Comparison of ENCODE assay signal across 23 cellular contexts in genomic region chr9:121528642-121529041, GRCh38. TPM values are rescaled to one million over a fixed set of nuclear protein-coding genes. Genes with fewer than 3 reads are reported as not detected.
DNase-seq lines count a peak whose midpoint lies in the region; ATAC-seq and TF ChIP-seq lines count a peak whose summit lies in the region.
"Had no signal": no experiment of that assay in that cellular context is flagged by ENCODE, and none has a peak within 500 bp of the region (broad histone marks: within the 10 kb centered on the region; RNA-seq: fewer than 3 reads in every experiment).

No MANE protein-coding gene starts in this region.

- peaks cover 46% of the 10 kb centered on the region for H3K4me1 ChIP-seq in left ventricle myocardium inferior
- H3K4me1 ChIP-seq in esophagus squamous epithelium: peaks cover 5 to 29% (median 16%) of the 10 kb centered on the region in 3 donors
- H3K4me1 ChIP-seq: Peyer's patch had no signal

- no peaks in the 10 kb centered on the region for H3K27me3 ChIP-seq in left ventricle myocardium inferior (ENCODE audit: low read depth)
- no peaks in the 10 kb centered on the region for H3K27me3 ChIP-seq in esophagus squamous epithelium
- H3K27me3 ChIP-seq: Peyer's patch had no signal

- H3K4me3 ChIP-seq in left ventricle myocardium inferior: no peak overlapping the region
- H3K4me3 ChIP-seq in esophagus squamous epithelium: no peak overlapping the region
- H3K4me3 ChIP-seq: Peyer's patch had no signal

- H3K27ac ChIP-seq in left ventricle myocardium inferior (replicated peaks): peak overlapping the region; percentile 74
- peak overlapping the region in 3 of 4 donors; percentile 64 to 74 (median 65) for H3K27ac ChIP-seq in esophagus squamous epithelium
- H3K27ac ChIP-seq: C4-2B, Peyer's patch had no signal

- intact Hi-C loops in left ventricle myocardium inferior (cut with micrococcal nuclease) (no loop called here), Right ventricle myocardium inferior (cut with DNase I) (no loop called here), esophagus squamous epithelium (cut with DNase I) (no loop called here)

- no peak for TF ChIP-seq POLR2A in esophagus squamous epithelium (IDR thresholded peaks at IDR 0.05)

- H3K9me3 ChIP-seq in left ventricle myocardium inferior (replicated peaks): no peaks in the 10 kb centered on the region
- no peaks in the 10 kb centered on the region for H3K9me3 ChIP-seq in esophagus squamous epithelium
- H3K9me3 ChIP-seq: Peyer's patch had no signal

- H3K36me3 ChIP-seq in left ventricle myocardium inferior (no peaks in the 10 kb centered on the region), esophagus squamous epithelium (no peaks in the 10 kb centered on the region)
- H3K36me3 ChIP-seq: Peyer's patch had no signal

- no peak for DNase-seq in left ventricle myocardium inferior
- no peak for DNase-seq in Right ventricle myocardium inferior (ENCODE audit: missing footprints)
- DNase-seq in NCI-H69 (lab: John Stamatoyannopoulos, UW): peak; percentile 20
- DNase-seq in esophagus squamous epithelium (lab: John Stamatoyannopoulos, UW): no peak
- no peak for DNase-seq in middle frontal gyrus (ENCODE audit: extremely low spot score, low spot score)
- DNase-seq in DMS 273 (lab: John Stamatoyannopoulos, UW; ENCODE audit: unreplicated experiment): no peak
- DNase-seq: CD8-positive, alpha-beta memory T cell; DMS53; EL; MM.1S; NCI-H1048; NCI-H1417 treated with DMSO at 0.1 percent for 48 hours; NCI-H187 treated with DMSO at 0.1 percent for 48 hours; NCI-H345; NCI-H524; NCI-H82; Peyer's patch; SW 1271 had no signal

- ATAC-seq in Right ventricle myocardium inferior: no peak
- ATAC-seq in GM21390 (IDR thresholded peaks at IDR 0.05; ENCODE audit: unreplicated experiment): no peak

- TF ChIP-seq CTCF in left ventricle myocardium inferior (IDR thresholded peaks at IDR 0.05; ENCODE audit: borderline replicate concordance) (no peak), esophagus squamous epithelium (IDR thresholded peaks at IDR 0.05) (no peak)

RNA-seq across cellular contexts. Expression of gene GGTA1, which starts 29.0 kb away (rescaled TPM):
- total RNA-seq in left ventricle myocardium inferior (34.1 TPM), Right ventricle myocardium inferior (27.9 TPM), esophagus squamous epithelium (10 to 100 TPM; 10.8 to 34.0 (median 27.2) TPM)
- total RNA-seq: CD8-positive, alpha-beta memory T cell; LHCN-M2; OCI-LY7; SK-MEL-5 had no signal
